In the genomic region with DNA sequence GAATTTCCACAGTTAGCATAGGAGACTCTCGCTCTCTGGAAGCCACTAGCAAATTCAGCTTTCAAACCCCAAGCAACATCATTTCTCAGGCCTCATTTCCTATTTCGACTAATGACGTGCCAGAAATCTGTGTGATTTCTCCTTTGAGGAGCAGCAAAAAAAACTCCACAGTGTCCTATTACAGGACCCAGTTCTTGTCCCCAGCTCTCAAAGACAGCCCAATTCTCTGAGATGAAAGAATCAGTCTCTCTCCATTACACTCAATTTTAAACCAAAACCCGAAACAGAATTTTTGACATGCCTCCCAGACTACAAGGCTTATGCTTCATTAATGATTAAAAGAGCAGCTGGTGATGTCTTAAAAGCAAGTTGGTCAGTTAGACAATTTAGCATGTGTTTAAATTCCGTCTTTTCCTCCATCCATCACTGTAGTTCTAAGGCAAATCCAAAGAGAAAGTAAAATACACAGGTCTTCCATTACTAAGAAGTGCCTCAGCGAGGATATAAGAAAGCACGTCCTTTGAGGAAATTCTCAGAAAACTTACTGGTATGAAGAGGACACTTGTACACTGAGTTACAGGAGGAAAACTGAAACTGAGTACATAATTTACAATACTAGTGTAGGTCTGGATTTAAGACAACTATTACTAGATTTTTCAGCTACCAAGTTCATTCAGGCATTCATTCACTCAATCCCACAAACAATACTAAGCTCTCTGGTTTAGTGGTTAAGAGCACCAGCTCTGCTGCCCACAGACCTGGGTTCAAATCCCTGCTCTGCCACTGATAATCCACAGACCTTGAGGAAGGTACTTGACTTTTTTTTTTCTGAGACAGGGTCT, we compare ENCODE assay signal across 9 cellular contexts. TPM values are rescaled to one million over a fixed set of nuclear protein-coding genes. Genes with fewer than 3 reads are reported as not detected.
A peak's percentile ranks its signal among the peaks of the same experiment; 100 is the strongest.
DNase-seq lines count a peak whose midpoint lies in the region; ATAC-seq and TF ChIP-seq lines count a peak whose summit lies in the region.
"Had no signal": no experiment of that assay in that cellular context is flagged by ENCODE, and none has a peak within 500 bp of the region (broad histone marks: within the 10 kb centered on the region; RNA-seq: fewer than 3 reads in every experiment).

No MANE protein-coding gene starts in this region.

- in situ Hi-C loops in brain microvascular endothelial cell (cut with HindIII; ENCODE audit: low pct_ligation_motif_present, low sequenced_read_pairs), result no loop called here

- peak overlapping the region; percentile 9 for H3K27ac ChIP-seq in brain microvascular endothelial cell
- H3K27ac ChIP-seq in mesodermal cell (ENCODE audit: low read depth, low read length, severe bottlenecking), result peak overlapping the region; percentile 29
- H3K27ac ChIP-seq in vagina, result peak overlapping the region; percentile 84

- ATAC-seq in activated CD4-positive, CD25-positive, alpha-beta regulatory T cell treated with anti-CD3 and anti-CD28 coated beads, Interleukin-2, amount 50 U/mL, for 24 hours, result peak; percentile 42
- ATAC-seq in HG03378 (IDR thresholded peaks at IDR 0.05; ENCODE audit: unreplicated experiment), result peak; percentile 49

- TF ChIP-seq CTCF in brain microvascular endothelial cell (IDR thresholded peaks at IDR 0.05; ENCODE audit: low read depth, low read length, missing control alignments) (no peak), vagina (IDR thresholded peaks at IDR 0.05) (no peak)

- H3K36me3 ChIP-seq in brain microvascular endothelial cell (replicated peaks), result no peaks in the 10 kb centered on the region
- H3K36me3 ChIP-seq in mesodermal cell (ENCODE audit: control insufficient read depth, insufficient read depth, low read length), result peaks cover 10% of the 10 kb centered on the region
- H3K36me3 ChIP-seq in vagina, result peaks cover 0 to 4% of the 10 kb centered on the region in 2 donors

- no peak for TF ChIP-seq POLR2A in vagina (IDR thresholded peaks at IDR 0.05)

- 89 to 90% methylated on average over 3 of the region's 7 CpGs for WGBS in mesodermal cell (ENCODE audit: insufficient coverage in 2 of 2), 2 experiments

- no peaks in the 10 kb centered on the region for H3K9me3 ChIP-seq in mesodermal cell (ENCODE audit: control insufficient read depth, low read length)
- H3K9me3 ChIP-seq in vagina, result no peaks in the 10 kb centered on the region

- intact Hi-C loops in vagina (cut with DNase I), result no loop called here

- H3K4me1 ChIP-seq in mesodermal cell (ENCODE audit: control insufficient read depth, insufficient read depth, low read length, poor library complexity, severe bottlenecking), result peaks cover 34% of the 10 kb centered on the region
- peaks cover 63% of the 10 kb centered on the region for H3K4me1 ChIP-seq in vagina

- DNase-seq in activated CD4-positive, CD25-positive, alpha-beta regulatory T cell treated with anti-CD3 and anti-CD28 coated beads, Interleukin-2, amount 50 U/mL, for 72 hours, result no peak
- DNase-seq in brain microvascular endothelial cell (no peak), vagina (ENCODE audit: extremely low spot score in 2 of 2) (no peak), ecto neural progenitor cell (ENCODE audit: low spot score) (no peak), NAMALWA (ENCODE audit: low spot score) (no peak)

- H3K27me3 ChIP-seq in brain microvascular endothelial cell (replicated peaks), result no peaks in the 10 kb centered on the region
- H3K27me3 ChIP-seq in vagina, result no peaks in the 10 kb centered on the region
- H3K27me3 ChIP-seq: BLaER1 treated with 17β-estradiol and CSF1 and Interleukin-3, amounts not matched to agents 10 nM and 100 nM had no signal

- H3K4me3 ChIP-seq in brain microvascular endothelial cell (ENCODE audit: low read depth, low read length) (no peak overlapping the region), mesodermal cell (ENCODE audit: extremely low read depth, insufficient read depth, low read length, poor library complexity, severe bottlenecking) (no peak overlapping the region), vagina (peak overlapping the region in 1 of 2 donors; percentile 18)
- H3K4me3 ChIP-seq: BLaER1 treated with 17β-estradiol and CSF1 and Interleukin-3, amounts not matched to agents 10 nM and 100 nM had no signal

RNA-seq across cellular contexts. Expression of gene TOM1L2, which starts 12.5 kb away (rescaled TPM):
- 21.5 TPM for polyA plus RNA-seq in mesodermal cell (2013, experiment 1 of 2)
- polyA plus RNA-seq in mesodermal cell (2013, experiment 2 of 2), result 17.1 TPM
- 88.6 TPM for total RNA-seq in vagina

RNA-seq across cellular contexts. Expression of gene DRC3, which starts 12.9 kb away (rescaled TPM):
- polyA plus RNA-seq in mesodermal cell (2013, experiment 1 of 2), result 1.1 TPM
- polyA plus RNA-seq in mesodermal cell (2013, experiment 2 of 2), result 0.46 TPM
- 0.74 TPM for total RNA-seq in vagina

Comparison
In these comparisons a context has a peak if more than half of its experiments do, and no peak if none do; other contexts are left out.
1. H3K27ac ChIP-seq: peak in every context shown above with its lines; median percentile 84 in vagina; 29 in mesodermal cell; 9 in brain microvascular endothelial cell.